Comparison of ENCODE assay signal across 26 cellular contexts in genomic region chr2:62920070-62920469, GRCh38.
DNase-seq lines count a peak whose midpoint lies in the region; ATAC-seq and TF ChIP-seq lines count a peak whose summit lies in the region.
"Had no signal": no experiment of that assay in that cellular context is flagged by ENCODE, and none has a peak within 500 bp of the region (broad histone marks: within the 10 kb centered on the region; RNA-seq: fewer than 3 reads in every experiment).

No MANE protein-coding gene starts in this region.

- H3K9ac ChIP-seq in mammary epithelial cell (ENCODE audit: insufficient read depth, low read length) = no peak overlapping the region

- ATAC-seq in GM19452 (IDR thresholded peaks at IDR 0.05; ENCODE audit: unreplicated experiment) (no peak), GM21390 (IDR thresholded peaks at IDR 0.05; ENCODE audit: unreplicated experiment) (no peak)
- ATAC-seq: activated naive CD8-positive, alpha-beta T cell treated with anti-CD3 and anti-CD28 coated beads, Interleukin-2, amount 50 U/mL, for 24 hours; activated T-cell treated with anti-CD3 and anti-CD28 coated beads, Interleukin-2, amount 50 U/mL, for 4 hours; body of pancreas; foreskin keratinocyte; heart right ventricle; pancreas; Right ventricle myocardium inferior had no signal

- no peaks in the 10 kb centered on the region for H3K9me3 ChIP-seq in mammary epithelial cell (replicated peaks; ENCODE audit: insufficient read depth, low read length)
- H3K9me3 ChIP-seq: body of pancreas, pancreas, upper lobe of left lung had no signal

- CTCF ChIA-PET in mammary epithelial cell (lab: Charles Lee; ENCODE audit: low non-redundant PET) = no interaction called here

- no TSS peak for BruUV-seq in mammary epithelial cell (replicated peaks; lab: Mats Ljungman, UMichigan)

- no peaks in the 10 kb centered on the region for H3K4me1 ChIP-seq in mammary epithelial cell (ENCODE audit: insufficient read depth, low read length)
- H3K4me1 ChIP-seq: body of pancreas, foreskin keratinocyte, pancreas, upper lobe of left lung had no signal

- no peak overlapping the region for H3K27ac ChIP-seq in mammary epithelial cell (ENCODE audit: insufficient read depth, low read depth, low read length)
- H3K27ac ChIP-seq: body of pancreas, foreskin keratinocyte, heart right ventricle, pancreas, upper lobe of left lung, WERI-Rb-1 had no signal

- H3K36me3 ChIP-seq in mammary epithelial cell (ENCODE audit: insufficient read depth, low read length) = peaks cover 6% of the 10 kb centered on the region
- H3K36me3 ChIP-seq: pancreas, upper lobe of left lung, WERI-Rb-1 had no signal

- no peak overlapping the region for H3K4me2 ChIP-seq in mammary epithelial cell (ENCODE audit: insufficient read depth, low read depth, low read length)

- no peak overlapping the region for H3K4me3 ChIP-seq in mammary epithelial cell (replicated peaks in 1 of 3; ENCODE audit: insufficient read depth in 1 of 3, low read depth in 2 of 3, low read length in 3 of 3)
- H3K4me3 ChIP-seq: body of pancreas, heart right ventricle, pancreas, upper lobe of left lung had no signal

- no peaks in the 10 kb centered on the region for H3K27me3 ChIP-seq in mammary epithelial cell (ENCODE audit: insufficient read depth, low read length)
- H3K27me3 ChIP-seq: body of pancreas, foreskin keratinocyte, heart right ventricle, pancreas, upper lobe of left lung had no signal

- intact Hi-C loops in mammary epithelial cell (cut with micrococcal nuclease) = no loop called here

- dilution Hi-C loops in mammary epithelial cell (cut with HindIII; ENCODE audit: low sequenced_read_pairs) = no loop called here

- H4K20me1 ChIP-seq in mammary epithelial cell (ENCODE audit: insufficient read depth, low read length) = no peaks in the 10 kb centered on the region

- H3K79me2 ChIP-seq in mammary epithelial cell (ENCODE audit: insufficient read depth, low read length) = no peaks in the 10 kb centered on the region

- no peak overlapping the region for H2AFZ ChIP-seq in mammary epithelial cell (ENCODE audit: low read depth, low read length)

- DNase-seq in ELR (ENCODE audit: low read depth) = peak; percentile 58
- DNase-seq in M059J (ENCODE audit: low read depth) = peak; percentile 28
- peak; percentile 21 for DNase-seq in mammary epithelial cell
- DNase-seq in iris pigment epithelial cell (ENCODE audit: low read depth) = peak; percentile 63
- no peak for DNase-seq in stimulated activated CD8-positive, alpha-beta memory T cell treated with anti-CD3 and anti-CD28 coated beads, Interleukin-4, amount 100 ng/mL, for 48 hours
- DNase-seq: activated CD4-positive, alpha-beta T cell treated with anti-CD3 and anti-CD28 coated beads, Interleukin-2, amount 10 ng/mL, durations not matched to agents 7 days and 5 days; activated gamma-delta T cell treated with Interleukin-2 at 50 U/mL for 16 hours; activated naive CD8-positive, alpha-beta T cell treated with anti-CD3 and anti-CD28 coated beads, Interleukin-2, amount 50 U/mL, for 24 hours; activated T-cell treated with anti-CD3 and anti-CD28 coated beads, Interleukin-2, amount 50 U/mL, for 4 hours; body of pancreas; C1 segment of cervical spinal cord; COR-L47; DMS53; heart right ventricle; NCI-H1105 treated with DMSO at 0.1 percent for 48 hours; NCI-H446 treated with DMSO at 0.1 percent for 48 hours; pancreas; retina; stimulated activated CD4-positive, alpha-beta T cell treated with anti-CD3 and anti-CD28 coated beads, Interleukin-2, amount 100 ng/mL, for 24 hours; T-helper 2 cell; upper lobe of left lung; WERI-Rb-1 had no signal

- TF ChIP-seq CTCF in mammary epithelial cell (conservative IDR thresholded peaks at IDR 0.05 in 1 of 2, IDR thresholded peaks at IDR 0.05 in 1 of 2; ENCODE audit: extremely low read depth in 1 of 2, insufficient read depth in 1 of 2, low read depth in 1 of 2, low read length in 2 of 2) = no peak

- in situ Hi-C loops in mammary epithelial cell (cut with MboI; ENCODE audit: low sequenced_read_pairs in 2 of 2) = no loop called here
